1 cellular context compared by ENCODE assay signal in the genomic region with DNA sequence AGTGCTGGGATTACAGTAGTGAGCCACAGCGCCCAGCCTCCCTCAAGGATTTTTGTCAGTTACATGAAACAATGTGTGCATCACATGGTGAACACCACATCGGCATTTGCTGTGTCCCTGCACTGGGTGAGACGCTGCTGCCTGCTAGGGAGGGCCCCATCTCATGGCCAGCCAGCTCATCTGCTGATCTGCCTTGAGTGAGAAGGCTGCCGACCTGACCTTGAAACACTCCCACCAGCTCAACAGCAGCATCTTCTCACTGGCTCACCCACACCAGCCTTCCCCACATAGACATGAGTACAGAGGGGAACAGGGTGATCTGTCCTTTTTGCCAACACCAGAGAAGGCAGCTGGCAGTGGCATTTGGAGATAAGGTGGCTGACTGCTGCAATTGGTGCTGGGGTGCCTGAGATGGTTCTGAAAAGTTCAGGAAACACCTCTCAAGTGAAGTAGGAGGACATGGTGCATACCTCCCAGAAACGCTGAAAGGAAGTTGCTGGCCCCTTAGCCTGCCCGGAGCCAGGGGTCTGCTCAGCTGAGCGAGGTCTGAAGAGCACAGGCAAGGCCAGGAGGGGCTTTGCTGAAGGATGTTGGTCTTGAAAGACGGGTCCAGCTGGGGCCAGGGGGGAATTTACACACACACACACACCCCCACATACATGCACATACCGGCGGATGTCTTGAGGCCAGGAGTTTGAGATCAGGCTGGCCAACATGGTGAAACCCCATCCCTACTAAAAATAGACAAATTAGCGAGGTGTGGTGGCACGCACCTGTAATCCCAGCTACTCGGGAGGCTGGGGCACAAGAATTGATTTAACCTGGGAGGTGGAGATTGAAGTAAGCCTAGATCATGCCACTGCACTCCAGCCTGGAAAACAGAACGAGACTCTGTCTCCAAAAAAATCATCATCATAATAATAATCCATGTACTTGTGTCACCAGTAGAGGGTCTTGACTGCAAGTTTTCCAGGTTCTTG.
TF ChIP-seq lines count a peak whose summit lies in the region.

No MANE protein-coding gene starts in this region.

TF ChIP-seq in H1, 55 proteins besides CTCF, POLR2A, EP300 and RAD21:
- no peak for TF ChIP-seq POU5F1 (IDR thresholded peaks at IDR 0.05; ENCODE audit: low read depth, low read length)
- TF ChIP-seq PHF8 (conservative IDR thresholded peaks at IDR 0.05; ENCODE audit: low read depth, low read length), result no peak
- TF ChIP-seq EGR1 (IDR thresholded peaks at IDR 0.05; ENCODE audit: borderline replicate concordance, low read depth, low read length), result no peak
- no peak for TF ChIP-seq RBBP5 (IDR thresholded peaks at IDR 0.05; ENCODE audit: borderline replicate concordance, low read depth, low read length)
- TF ChIP-seq JUN (IDR thresholded peaks at IDR 0.05; ENCODE audit: low read depth, low read length), result no peak
- TF ChIP-seq SIX5 (IDR thresholded peaks at IDR 0.05; ENCODE audit: low read depth, low read length), result no peak
- no peak for TF ChIP-seq USF2 (IDR thresholded peaks at IDR 0.05; ENCODE audit: low read length)
- TF ChIP-seq CBX8 (IDR thresholded peaks at IDR 0.05; ENCODE audit: borderline replicate concordance, low read depth, low read length), result no peak
- TF ChIP-seq ASH2L (IDR thresholded peaks at IDR 0.05; ENCODE audit: low read length), result no peak
- no peak for TF ChIP-seq GABPA (IDR thresholded peaks at IDR 0.05; ENCODE audit: borderline replicate concordance, insufficient read depth, low read length)
- no peak for TF ChIP-seq NANOG (IDR thresholded peaks at IDR 0.05; ENCODE audit: insufficient read depth, low read depth, low read length, poor library complexity, severe bottlenecking)
- TF ChIP-seq, protein P1, sequence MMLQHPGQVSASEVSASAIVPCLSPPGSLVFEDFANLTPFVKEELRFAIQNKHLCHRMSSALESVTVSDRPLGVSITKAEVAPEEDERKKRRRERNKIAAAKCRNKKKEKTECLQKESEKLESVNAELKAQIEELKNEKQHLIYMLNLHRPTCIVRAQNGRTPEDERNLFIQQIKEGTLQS (IDR thresholded peaks at IDR 0.05; ENCODE audit: insufficient read depth, low read depth, low read length), result no peak
- no peak for TF ChIP-seq TEAD4 (IDR thresholded peaks at IDR 0.05; ENCODE audit: low read depth, low read length)
- TF ChIP-seq SUZ12 (IDR thresholded peaks at IDR 0.05; ENCODE audit: low read length), result no peak
- TF ChIP-seq KDM5A (IDR thresholded peaks at IDR 0.05; ENCODE audit: low read length), result no peak
- no peak for TF ChIP-seq CBX5 (IDR thresholded peaks at IDR 0.05; ENCODE audit: low read depth, low read length)
- TF ChIP-seq E2F6 (IDR thresholded peaks at IDR 0.05), result no peak
- TF ChIP-seq TAF1 (IDR thresholded peaks at IDR 0.05; ENCODE audit: low read depth, low read length), result no peak
- no peak for TF ChIP-seq CEBPB (IDR thresholded peaks at IDR 0.05; ENCODE audit: low read depth, low read length)
- TF ChIP-seq MAFK (IDR thresholded peaks at IDR 0.05; ENCODE audit: low read depth, low read length), result no peak
